In genomic region chr16:19783363-19783762, GRCh38 we compare ENCODE assay signal across 1 cellular context.
TF ChIP-seq lines count a peak whose summit lies in the region.

No MANE protein-coding gene starts in this region.

TF ChIP-seq in GM23338, 12 proteins besides CTCF, POLR2A, EP300 and RAD21 (continued from another document):
- TF ChIP-seq EZH2phosphoT487 (IDR thresholded peaks at IDR 0.05; ENCODE audit: unreplicated experiment) (no peak), POLR2AphosphoS5 (IDR thresholded peaks at IDR 0.05; ENCODE audit: low read depth) (no peak), STAT1 (IDR thresholded peaks at IDR 0.05; ENCODE audit: unreplicated experiment) (no peak)
- TF ChIP-seq, protein P1, sequence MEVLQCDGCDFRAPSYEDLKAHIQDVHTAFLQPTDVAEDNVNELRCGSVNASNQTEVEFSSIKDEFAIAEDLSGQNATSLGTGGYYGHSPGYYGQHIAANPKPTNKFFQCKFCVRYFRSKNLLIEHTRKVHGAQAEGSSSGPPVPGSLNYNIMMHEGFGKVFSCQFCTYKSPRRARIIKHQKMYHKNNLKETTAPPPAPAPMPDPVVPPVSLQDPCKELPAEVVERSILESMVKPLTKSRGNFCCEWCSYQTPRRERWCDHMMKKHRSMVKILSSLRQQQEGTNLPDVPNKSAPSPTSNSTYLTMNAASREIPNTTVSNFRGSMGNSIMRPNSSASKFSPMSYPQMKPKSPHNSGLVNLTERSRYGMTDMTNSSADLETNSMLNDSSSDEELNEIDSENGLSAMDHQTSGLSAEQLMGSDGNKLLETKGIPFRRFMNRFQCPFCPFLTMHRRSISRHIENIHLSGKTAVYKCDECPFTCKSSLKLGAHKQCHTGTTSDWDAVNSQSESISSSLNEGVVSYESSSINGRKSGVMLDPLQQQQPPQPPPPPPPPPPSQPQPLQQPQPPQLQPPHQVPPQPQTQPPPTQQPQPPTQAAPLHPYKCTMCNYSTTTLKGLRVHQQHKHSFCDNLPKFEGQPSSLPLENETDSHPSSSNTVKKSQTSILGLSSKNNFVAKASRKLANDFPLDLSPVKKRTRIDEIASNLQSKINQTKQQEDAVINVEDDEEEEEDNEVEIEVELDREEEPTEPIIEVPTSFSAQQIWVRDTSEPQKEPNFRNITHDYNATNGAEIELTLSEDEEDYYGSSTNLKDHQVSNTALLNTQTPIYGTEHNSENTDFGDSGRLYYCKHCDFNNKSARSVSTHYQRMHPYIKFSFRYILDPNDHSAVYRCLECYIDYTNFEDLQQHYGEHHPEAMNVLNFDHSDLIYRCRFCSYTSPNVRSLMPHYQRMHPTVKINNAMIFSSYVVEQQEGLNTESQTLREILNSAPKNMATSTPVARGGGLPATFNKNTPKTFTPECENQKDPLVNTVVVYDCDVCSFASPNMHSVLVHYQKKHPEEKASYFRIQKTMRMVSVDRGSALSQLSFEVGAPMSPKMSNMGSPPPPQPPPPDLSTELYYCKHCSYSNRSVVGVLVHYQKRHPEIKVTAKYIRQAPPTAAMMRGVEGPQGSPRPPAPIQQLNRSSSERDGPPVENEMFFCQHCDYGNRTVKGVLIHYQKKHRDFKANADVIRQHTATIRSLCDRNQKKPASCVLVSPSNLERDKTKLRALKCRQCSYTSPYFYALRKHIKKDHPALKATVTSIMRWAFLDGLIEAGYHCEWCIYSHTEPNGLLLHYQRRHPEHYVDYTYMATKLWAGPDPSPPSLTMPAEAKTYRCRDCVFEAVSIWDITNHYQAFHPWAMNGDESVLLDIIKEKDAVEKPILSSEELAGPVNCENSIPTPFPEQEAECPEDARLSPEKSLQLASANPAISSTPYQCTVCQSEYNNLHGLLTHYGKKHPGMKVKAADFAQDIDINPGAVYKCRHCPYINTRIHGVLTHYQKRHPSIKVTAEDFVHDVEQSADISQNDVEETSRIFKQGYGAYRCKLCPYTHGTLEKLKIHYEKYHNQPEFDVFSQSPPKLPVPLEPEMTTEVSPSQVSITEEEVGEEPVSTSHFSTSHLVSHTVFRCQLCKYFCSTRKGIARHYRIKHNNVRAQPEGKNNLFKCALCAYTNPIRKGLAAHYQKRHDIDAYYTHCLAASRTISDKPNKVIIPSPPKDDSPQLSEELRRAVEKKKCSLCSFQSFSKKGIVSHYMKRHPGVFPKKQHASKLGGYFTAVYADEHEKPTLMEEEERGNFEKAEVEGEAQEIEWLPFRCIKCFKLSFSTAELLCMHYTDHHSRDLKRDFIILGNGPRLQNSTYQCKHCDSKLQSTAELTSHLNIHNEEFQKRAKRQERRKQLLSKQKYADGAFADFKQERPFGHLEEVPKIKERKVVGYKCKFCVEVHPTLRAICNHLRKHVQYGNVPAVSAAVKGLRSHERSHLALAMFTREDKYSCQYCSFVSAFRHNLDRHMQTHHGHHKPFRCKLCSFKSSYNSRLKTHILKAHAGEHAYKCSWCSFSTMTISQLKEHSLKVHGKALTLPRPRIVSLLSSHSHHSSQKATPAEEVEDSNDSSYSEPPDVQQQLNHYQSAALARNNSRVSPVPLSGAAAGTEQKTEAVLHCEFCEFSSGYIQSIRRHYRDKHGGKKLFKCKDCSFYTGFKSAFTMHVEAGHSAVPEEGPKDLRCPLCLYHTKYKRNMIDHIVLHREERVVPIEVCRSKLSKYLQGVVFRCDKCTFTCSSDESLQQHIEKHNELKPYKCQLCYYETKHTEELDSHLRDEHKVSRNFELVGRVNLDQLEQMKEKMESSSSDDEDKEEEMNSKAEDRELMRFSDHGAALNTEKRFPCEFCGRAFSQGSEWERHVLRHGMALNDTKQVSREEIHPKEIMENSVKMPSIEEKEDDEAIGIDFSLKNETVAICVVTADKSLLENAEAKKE (CRISPR knock-in tag; IDR thresholded peaks at IDR 0.05): no peak
